10 cellular contexts compared by ENCODE assay signal in genomic region chr3:69091389-69092029, GRCh38. TPM values are rescaled to one million over a fixed set of nuclear protein-coding genes. Genes with fewer than 3 reads are reported as not detected.
DNase-seq lines count a peak whose midpoint lies in the region; ATAC-seq, FAIRE-seq and TF ChIP-seq lines count a peak whose summit lies in the region.
"Had no signal": no experiment of that assay in that cellular context is flagged by ENCODE, and none has a peak within 500 bp of the region (broad histone marks: within the 10 kb centered on the region; RNA-seq: fewer than 3 reads in every experiment).

No MANE protein-coding gene starts in this region.

- peak overlapping the region; percentile 84 for H3K27ac Mint-ChIP-seq in activated naive CD8-positive, alpha-beta T cell treated with anti-CD3 and anti-CD28 coated beads, Interleukin-2, amount 10 ng/mL, durations not matched to agents 7 days and 5 days
- peak overlapping the region; percentile 91 to 93 for H3K27ac Mint-ChIP-seq in natural killer cell

- H3K9me3 ChIP-seq in BLaER1 treated with 17β-estradiol and CSF1 and Interleukin-3, amounts not matched to agents 10 nM and 100 nM (replicated peaks in 1 of 11), result no peaks in the 10 kb centered on the region
- H3K9me3 ChIP-seq: MG63 had no signal

- ATAC-seq in HG02571 (IDR thresholded peaks at IDR 0.05; ENCODE audit: unreplicated experiment) (peak; percentile 1), natural killer cell (peak in 2 of 3 donors; percentile 9 to 10), GM21576 (IDR thresholded peaks at IDR 0.05; ENCODE audit: unreplicated experiment) (no peak)
- ATAC-seq in activated naive CD8-positive, alpha-beta T cell treated with anti-CD3 and anti-CD28 coated beads, Interleukin-2, amount 10 ng/mL, durations not matched to agents 7 days and 5 days (ENCODE audit: low read depth), result peak; percentile 1

- H3K9ac ChIP-seq in BLaER1 treated with 17β-estradiol and CSF1 and Interleukin-3, amounts not matched to agents 10 nM and 100 nM, result peak overlapping the region; percentile 69 to 79 (median 76); a peak in 21 of 22 replicates

- H3K4me1 Mint-ChIP-seq in activated naive CD8-positive, alpha-beta T cell treated with anti-CD3 and anti-CD28 coated beads, Interleukin-2, amount 10 ng/mL, durations not matched to agents 7 days and 5 days, result peaks cover 69% of the 10 kb centered on the region
- peaks cover 75 to 78% of the 10 kb centered on the region in 2 donors for H3K4me1 Mint-ChIP-seq in natural killer cell

- no peaks in the 10 kb centered on the region for H3K27me3 Mint-ChIP-seq in activated naive CD8-positive, alpha-beta T cell treated with anti-CD3 and anti-CD28 coated beads, Interleukin-2, amount 10 ng/mL, durations not matched to agents 7 days and 5 days
- H3K27me3 Mint-ChIP-seq in natural killer cell (ENCODE audit: low read depth in 2 of 2), result no peaks in the 10 kb centered on the region

- H3K27me3 ChIP-seq in BLaER1 treated with 17β-estradiol and CSF1 and Interleukin-3, amounts not matched to agents 10 nM and 100 nM, result no peaks in the 10 kb centered on the region
- H3K27me3 ChIP-seq: MG63 had no signal

- H3K4me3 ChIP-seq in BLaER1 treated with 17β-estradiol and CSF1 and Interleukin-3, amounts not matched to agents 10 nM and 100 nM, result peak overlapping the region; percentile 31 to 61 (median 38); a peak in 15 of 20 replicates
- no peak overlapping the region for H3K4me3 ChIP-seq in foreskin fibroblast (ENCODE audit: low read depth in 1 of 2, low read length in 2 of 2)
- H3K4me3 ChIP-seq: MG63 had no signal

- no peak for DNase-seq in activated naive CD8-positive, alpha-beta T cell treated with anti-CD3 and anti-CD28 coated beads, Interleukin-2, amount 10 ng/mL, durations not matched to agents 7 days and 5 days
- DNase-seq in natural killer cell (no peak), RCC 7860 (ENCODE audit: low spot score) (no peak), foreskin fibroblast (no peak), GM10266 (ENCODE audit: extremely low spot score) (no peak)
- DNase-seq: MG63 had no signal

- peak overlapping the region; percentile 93 for H3K4me3 Mint-ChIP-seq in activated naive CD8-positive, alpha-beta T cell treated with anti-CD3 and anti-CD28 coated beads, Interleukin-2, amount 10 ng/mL, durations not matched to agents 7 days and 5 days
- H3K4me3 Mint-ChIP-seq in natural killer cell, result peak overlapping the region; percentile 72
- H3K4me3 Mint-ChIP-seq: WTC11 had no signal

- TF ChIP-seq CTCF in natural killer cell (IDR thresholded peaks at IDR 0.05) (no peak), foreskin fibroblast (IDR thresholded peaks at IDR 0.05; ENCODE audit: low read depth, low read length) (no peak), GM10266 (IDR thresholded peaks at IDR 0.05; ENCODE audit: control insufficient read depth, insufficient read depth, low read depth, missing control alignments) (no peak)

- peak overlapping the region; percentile 61 to 89 (median 87); a peak in 21 of 22 replicates for H3K27ac ChIP-seq in BLaER1 treated with 17β-estradiol and CSF1 and Interleukin-3, amounts not matched to agents 10 nM and 100 nM

- H3K36me3 Mint-ChIP-seq in activated naive CD8-positive, alpha-beta T cell treated with anti-CD3 and anti-CD28 coated beads, Interleukin-2, amount 10 ng/mL, durations not matched to agents 7 days and 5 days, result peaks cover 38% of the 10 kb centered on the region
- no peaks in the 10 kb centered on the region for H3K36me3 Mint-ChIP-seq in natural killer cell
- H3K36me3 Mint-ChIP-seq: WTC11 had no signal

- peaks cover 0 to 93% (median 0%) of the 10 kb centered on the region in 11 experiments; a peak in 6 of 22 replicates for H4K20me1 ChIP-seq in BLaER1 treated with 17β-estradiol and CSF1 and Interleukin-3, amounts not matched to agents 10 nM and 100 nM

- intact Hi-C loops in natural killer cell (cut with micrococcal nuclease), result loop anchor here (1.0 kb wide), 1 partner anchor 7 kb away; the partner anchor contains the start of gene ARL6IP5

- H3K36me3 ChIP-seq in BLaER1 treated with 17β-estradiol and CSF1 and Interleukin-3, amounts not matched to agents 10 nM and 100 nM, result peaks cover 0 to 44% (median 22%) of the 10 kb centered on the region in 11 experiments; a peak in 15 of 22 replicates

- peaks cover 90 to 100% (median 97%) of the 10 kb centered on the region in 10 experiments for H3K4me1 ChIP-seq in BLaER1 treated with 17β-estradiol and CSF1 and Interleukin-3, amounts not matched to agents 10 nM and 100 nM

- no peaks in the 10 kb centered on the region for H3K9me3 Mint-ChIP-seq in activated naive CD8-positive, alpha-beta T cell treated with anti-CD3 and anti-CD28 coated beads, Interleukin-2, amount 10 ng/mL, durations not matched to agents 7 days and 5 days
- no peaks in the 10 kb centered on the region for H3K9me3 Mint-ChIP-seq in natural killer cell
- H3K9me3 Mint-ChIP-seq: WTC11 had no signal

- peak overlapping the region; percentile 69 to 99 (median 92) for H3K4me2 ChIP-seq in BLaER1 treated with 17β-estradiol and CSF1 and Interleukin-3, amounts not matched to agents 10 nM and 100 nM

- no peak for FAIRE-seq in RCC 7860 (lab: Jason Lieb, UNC)

- POLR2A ChIA-PET in activated naive CD8-positive, alpha-beta T cell treated with anti-CD3 and anti-CD28 coated beads, Interleukin-2, amount 10 ng/mL, durations not matched to agents 7 days and 5 days (lab: Charles Lee), result interaction anchor here (0.6 to 6.7 kb wide), 13 partner anchors 9 to 236 kb away, joined by 3 to 63 read pairs (median 5); partner anchors contain the start of genes EOGT, TMF1 and UBA3

RNA-seq across cellular contexts. Expression of gene ARL6IP5, which starts 6.8 kb away (rescaled TPM):
- 100 to 1,000 TPM; 147 to 150 TPM for total RNA-seq in activated naive CD8-positive, alpha-beta T cell treated with anti-CD3 and anti-CD28 coated beads, Interleukin-2, amount 10 ng/mL, durations not matched to agents 7 days and 5 days
- total RNA-seq in natural killer cell, result 100 to 1,000 TPM in 2 of 3 donors, 10 to 100 TPM in 1; 98.1 to 132 (median 105) TPM

RNA-seq across cellular contexts. Expression of gene UBA3, which starts 11.3 kb away (rescaled TPM):
- 100 to 1,000 TPM in 1 of 2 experiments, 10 to 100 TPM in 1; 91.2 to 102 TPM for total RNA-seq in activated naive CD8-positive, alpha-beta T cell treated with anti-CD3 and anti-CD28 coated beads, Interleukin-2, amount 10 ng/mL, durations not matched to agents 7 days and 5 days
- total RNA-seq in natural killer cell, result 10 to 100 TPM; 72.0 to 87.7 (median 72.8) TPM

RNA-seq across cellular contexts. Expression of gene LMOD3, which starts 30.9 kb away (rescaled TPM):
- not detected for total RNA-seq in activated naive CD8-positive, alpha-beta T cell treated with anti-CD3 and anti-CD28 coated beads, Interleukin-2, amount 10 ng/mL, durations not matched to agents 7 days and 5 days
- not detected for total RNA-seq in natural killer cell
- total RNA-seq: WTC11 had no signal

RNA-seq across cellular contexts. Expression of gene TMF1, which starts 39.4 kb away (rescaled TPM):
- total RNA-seq in activated naive CD8-positive, alpha-beta T cell treated with anti-CD3 and anti-CD28 coated beads, Interleukin-2, amount 10 ng/mL, durations not matched to agents 7 days and 5 days, result 10 to 100 TPM; 53.5 to 55.2 TPM
- total RNA-seq in natural killer cell, result 100 to 1,000 TPM in 1 of 3 donors, 10 to 100 TPM in 2; 76.9 to 110 (median 85.5) TPM

Comparison
In these comparisons a context has a peak if more than half of its experiments do, and no peak if none do; other contexts are left out.
1. H3K4me3 ChIP-seq: peak in BLaER1 treated with 17β-estradiol and CSF1 and Interleukin-3, amounts not matched to agents 10 nM and 100 nM (10 of 10); none in foreskin fibroblast (0 of 2).